In the genomic region with DNA sequence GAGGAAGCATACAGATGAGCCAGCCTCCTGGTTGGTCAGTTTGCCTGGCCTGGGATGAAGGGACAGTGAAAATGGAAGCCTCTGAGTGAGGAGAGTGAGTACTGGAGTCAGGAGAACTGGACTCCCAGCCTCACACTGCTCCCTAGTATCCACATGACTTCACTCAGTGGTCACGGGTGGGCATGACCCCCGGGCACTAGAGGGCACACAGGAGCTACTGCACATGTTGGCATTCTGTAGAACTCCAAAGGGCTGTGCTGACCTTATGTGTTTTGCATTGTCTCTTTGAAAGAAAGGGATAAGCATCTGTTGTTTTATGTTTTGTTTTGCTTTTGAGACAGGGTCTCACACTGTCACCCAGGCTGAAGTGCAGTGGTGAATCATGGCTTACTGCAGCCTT, we compare ENCODE assay signal across 9 cellular contexts. TPM values are rescaled to one million over a fixed set of nuclear protein-coding genes. Genes with fewer than 3 reads are reported as not detected.
DNase-seq lines count a peak whose midpoint lies in the region; ATAC-seq and TF ChIP-seq lines count a peak whose summit lies in the region.
"Had no signal": no experiment of that assay in that cellular context is flagged by ENCODE, and none has a peak within 500 bp of the region (broad histone marks: within the 10 kb centered on the region; RNA-seq: fewer than 3 reads in every experiment).

No MANE protein-coding gene starts in this region.

- no peaks in the 10 kb centered on the region for H3K9me3 ChIP-seq in breast epithelium

- no peaks in the 10 kb centered on the region for H3K36me3 ChIP-seq in breast epithelium

- intact Hi-C loops in MCF 10A (cut with micrococcal nuclease), result loop anchor here (1.0 kb wide), 1 partner anchor 150 kb away; no protein-coding TSS in a partner anchor
- intact Hi-C loops in breast epithelium (cut with DNase I; ENCODE audit: low total_unique reads), result no loop called here
- intact Hi-C loops in activated CD4-positive, alpha-beta T cell treated with anti-CD3 and anti-CD28 coated beads for 36 hours (cut with DNase I, micrococcal nuclease), result loop anchor here in 1 of 2 experiments (1.0 kb wide), 1 partner anchor 150 kb away; no protein-coding TSS in a partner anchor

- no peak overlapping the region for H3K4me3 ChIP-seq in breast epithelium

- peaks cover 29% of the 10 kb centered on the region for H3K36me3 Mint-ChIP-seq in MCF 10A (ENCODE audit: insufficient read depth, unreplicated experiment)
- H3K36me3 Mint-ChIP-seq in activated CD4-positive, alpha-beta T cell treated with anti-CD3 and anti-CD28 coated beads for 36 hours (ENCODE audit: low read depth), result peaks cover 64% of the 10 kb centered on the region

- no peak overlapping the region for H3K4me3 Mint-ChIP-seq in MCF 10A (ENCODE audit: unreplicated experiment)
- H3K4me3 Mint-ChIP-seq in activated CD4-positive, alpha-beta T cell treated with anti-CD3 and anti-CD28 coated beads for 36 hours, result no peak overlapping the region

- no peaks in the 10 kb centered on the region for H3K4me1 ChIP-seq in breast epithelium
- H3K4me1 ChIP-seq in foreskin keratinocyte, result no peaks in the 10 kb centered on the region

- no peak overlapping the region for H3K27ac Mint-ChIP-seq in MCF 10A (ENCODE audit: low read depth, unreplicated experiment)
- no peak overlapping the region for H3K27ac Mint-ChIP-seq in activated CD4-positive, alpha-beta T cell treated with anti-CD3 and anti-CD28 coated beads for 36 hours

- BruUV-seq in MCF 10A (replicated peaks; lab: Mats Ljungman, UMichigan), result no TSS peak

- H3K27ac ChIP-seq in breast epithelium (no peak overlapping the region), foreskin keratinocyte (no peak overlapping the region)

- no peak for TF ChIP-seq POLR2A in breast epithelium (IDR thresholded peaks at IDR 0.05)

- POLR2A ChIA-PET in MCF 10A (lab: Yijun Ruan, JAX), result interaction anchor here (0.6 kb wide), 1 partner anchor 151 kb away, joined by 3 read pairs; a partner anchor contains a TSS
- POLR2A ChIA-PET in activated CD4-positive, alpha-beta T cell treated with anti-CD3 and anti-CD28 coated beads for 36 hours (lab: Charles Lee), result no interaction called here

- CTCF ChIA-PET in MCF 10A (lab: Yijun Ruan, JAX), result interaction anchor here (0.7 to 1.2 kb wide), 2 partner anchors 191 to 626 kb away, joined by 3 to 4 read pairs; no protein-coding TSS in a partner anchor
- CTCF ChIA-PET in activated CD4-positive, alpha-beta T cell treated with anti-CD3 and anti-CD28 coated beads for 36 hours (lab: Charles Lee), result interaction anchor here (0.6 to 1.1 kb wide), 4 partner anchors 11 to 206 kb away, joined by 3 to 4 read pairs (median 3); no protein-coding TSS in a partner anchor

- H3K4me1 Mint-ChIP-seq in MCF 10A (ENCODE audit: insufficient read depth, unreplicated experiment), result no peaks in the 10 kb centered on the region
- peaks cover 12% of the 10 kb centered on the region for H3K4me1 Mint-ChIP-seq in activated CD4-positive, alpha-beta T cell treated with anti-CD3 and anti-CD28 coated beads for 36 hours

- H3K9me3 Mint-ChIP-seq in MCF 10A (ENCODE audit: unreplicated experiment), result no peaks in the 10 kb centered on the region
- H3K9me3 Mint-ChIP-seq in activated CD4-positive, alpha-beta T cell treated with anti-CD3 and anti-CD28 coated beads for 36 hours (ENCODE audit: low read depth), result no peaks in the 10 kb centered on the region

- no peaks in the 10 kb centered on the region for H3K27me3 Mint-ChIP-seq in MCF 10A (ENCODE audit: insufficient read depth, unreplicated experiment)
- no peaks in the 10 kb centered on the region for H3K27me3 Mint-ChIP-seq in activated CD4-positive, alpha-beta T cell treated with anti-CD3 and anti-CD28 coated beads for 36 hours

- DNase-seq in MCF 10A (ENCODE audit: unreplicated experiment) (no peak), breast epithelium (ENCODE audit: low spot score in 2 of 2) (no peak), foreskin keratinocyte (no peak), superior temporal gyrus (ENCODE audit: extremely low spot score) (peak; percentile 81)
- DNase-seq in activated CD4-positive, alpha-beta T cell treated with anti-CD3 and anti-CD28 coated beads for 36 hours, result peak; percentile 57
- DNase-seq: IMR-90 had no signal

- TF ChIP-seq CTCF in MCF 10A (IDR thresholded peaks at IDR 0.05; ENCODE audit: unreplicated experiment), result peak; percentile 10
- TF ChIP-seq CTCF in breast epithelium (IDR thresholded peaks at IDR 0.05), result no peak
- peak; percentile 33 for TF ChIP-seq CTCF in foreskin keratinocyte (conservative IDR thresholded peaks at IDR 0.05)

- peak; percentile 74 for ATAC-seq in activated CD4-positive, alpha-beta T cell treated with anti-CD3 and anti-CD28 coated beads for 36 hours
- ATAC-seq in foreskin keratinocyte (no peak), GM21381 (IDR thresholded peaks at IDR 0.05; ENCODE audit: unreplicated experiment) (no peak), HG03378 (IDR thresholded peaks at IDR 0.05; ENCODE audit: unreplicated experiment) (no peak), GM18858 (IDR thresholded peaks at IDR 0.05; ENCODE audit: unreplicated experiment) (no peak)

- no peaks in the 10 kb centered on the region for H3K27me3 ChIP-seq in breast epithelium
- H3K27me3 ChIP-seq in foreskin keratinocyte, result no peaks in the 10 kb centered on the region

RNA-seq across cellular contexts. Expression of a gene that starts 23.7 kb away (rescaled TPM):
- total RNA-seq in MCF 10A (2022) (10.7 and 11.5 TPM in 2 replicates), breast epithelium (1 to 10 TPM in 1 of 3 donors, under 1 TPM in 2; 0.44 to 2.6 (median 0.66) TPM), foreskin keratinocyte (32.7 and 44.7 TPM in 2 replicates)
- total RNA-seq in activated CD4-positive, alpha-beta T cell treated with anti-CD3 and anti-CD28 coated beads for 36 hours, result 10 to 100 TPM; 77.7 to 83.2 TPM
- 30.8 and 41.6 TPM in 2 replicates for polyA plus RNA-seq in foreskin keratinocyte

RNA-seq across cellular contexts. Expression of a gene that starts 34.2 kb away (rescaled TPM):
- total RNA-seq in MCF 10A (2022), result not detected in 2 replicates
- total RNA-seq in breast epithelium, result 10 to 100 TPM in 1 of 3 donors, 1 to 10 TPM in 1, under 1 TPM in 1; 0.64 to 11.1 (median 6.9) TPM
- total RNA-seq in activated CD4-positive, alpha-beta T cell treated with anti-CD3 and anti-CD28 coated beads for 36 hours, result 10 to 100 TPM; 24.8 to 28.4 TPM
- 7.2 and 7.7 TPM in 2 replicates for total RNA-seq in foreskin keratinocyte
- polyA plus RNA-seq in foreskin keratinocyte, result 3.2 and 3.5 TPM in 2 replicates

RNA-seq across cellular contexts. Expression of a gene that starts 54.0 kb away (rescaled TPM):
- total RNA-seq in MCF 10A (2022), result 115 and 116 TPM in 2 replicates
- total RNA-seq in breast epithelium, result 100 to 1,000 TPM in 2 of 3 donors, 10 to 100 TPM in 1; 99.4 to 111 (median 109) TPM
- total RNA-seq in activated CD4-positive, alpha-beta T cell treated with anti-CD3 and anti-CD28 coated beads for 36 hours, result 100 to 1,000 TPM; 176 to 198 TPM
- total RNA-seq in foreskin keratinocyte, result 86.0 and 94.9 TPM in 2 replicates
- polyA plus RNA-seq in foreskin keratinocyte, result 73.5 and 80.9 TPM in 2 replicates

Comparison
In these comparisons a context has a peak if more than half of its experiments do, and no peak if none do; other contexts are left out.
1. CTCF ChIP-seq: peak in MCF 10A (single experiment) and foreskin keratinocyte (single experiment); none in breast epithelium (0 of 3).
2. DNase-seq: peak in activated CD4-positive, alpha-beta T cell treated with anti-CD3 and anti-CD28 coated beads for 36 hours (single experiment) and superior temporal gyrus (single experiment); none in MCF 10A (single experiment), breast epithelium (0 of 2) and foreskin keratinocyte (0 of 2).